20 cellular contexts compared by ENCODE assay signal in genomic region chr18:32343634-32344033, GRCh38.
"Had no signal": no experiment of that assay in that cellular context is flagged by ENCODE, and none has a peak within 500 bp of the region (broad histone marks: within the 10 kb centered on the region; RNA-seq: fewer than 3 reads in every experiment).

No MANE protein-coding gene starts in this region.

- DNase-seq: activated CD4-positive, alpha-beta memory T cell treated with anti-CD3 and anti-CD28 coated beads, Interleukin-2, amount 10 ng/mL, durations not matched to agents 7 days and 5 days; activated CD4-positive, alpha-beta T cell treated with anti-CD3 and anti-CD28 coated beads for 4 hours; activated gamma-delta T cell treated with Interleukin-2 at 50 U/mL for 16 hours; activated T-cell treated with anti-CD3 and anti-CD28 coated beads, Interleukin-2, amount 50 U/mL, for 72 hours; amniotic stem cell; cortex of kidney; effector CD4-positive, alpha-beta T cell; immature natural killer cell; midbrain; ovary; stimulated activated CD4-positive, alpha-beta T cell treated with anti-CD3 and anti-CD28 coated beads, Interleukin-12 subunit alpha, Interleukin-12 subunit beta, amount 100 ng/mL, for 4 hours; stimulated activated CD4-positive, alpha-beta T cell treated with anti-CD3 and anti-CD28 coated beads, Interleukin-2, amount 100 ng/mL, for 24 hours; stimulated activated naive B cell treated with anti-CD40 and anti-IgM and Interleukin-4, amounts not matched to agents 10 μg/mL and 1 μg/mL and 100 μg/mL, for 72 hours; substantia nigra; T-helper 17 cell had no signal

- H3K9me3 Mint-ChIP-seq: activated CD4-positive, alpha-beta memory T cell treated with anti-CD3 and anti-CD28 coated beads, Interleukin-2, amount 10 ng/mL, durations not matched to agents 7 days and 5 days; activated T-cell treated with anti-CD3 and anti-CD28 coated beads, Interleukin-2, amount 50 U/mL, for 72 hours; stimulated activated naive B cell treated with anti-CD40 and anti-IgM and Interleukin-4, amounts not matched to agents 10 μg/mL and 1 μg/mL and 100 μg/mL, for 72 hours; type B pancreatic cell had no signal

- H3K27me3 ChIP-seq: esophagus muscularis mucosa, ovary had no signal

- H3K9me3 ChIP-seq: esophagus muscularis mucosa, ovary had no signal

- ATAC-seq: activated T-cell treated with anti-CD3 and anti-CD28 coated beads, Interleukin-2, amount 50 U/mL, for 72 hours; stimulated activated naive B cell treated with anti-CD40 and anti-IgM and Interleukin-4, amounts not matched to agents 10 μg/mL and 1 μg/mL and 100 μg/mL, for 72 hours; T-helper 17 cell; WTC11 had no signal

- H3K4me3 Mint-ChIP-seq: activated CD4-positive, alpha-beta memory T cell treated with anti-CD3 and anti-CD28 coated beads, Interleukin-2, amount 10 ng/mL, durations not matched to agents 7 days and 5 days; activated naive CD8-positive, alpha-beta T cell; activated T-cell treated with anti-CD3 and anti-CD28 coated beads, Interleukin-2, amount 50 U/mL, for 72 hours; immature natural killer cell; neural crest cell; stimulated activated naive B cell treated with anti-CD40 and anti-IgM and Interleukin-4, amounts not matched to agents 10 μg/mL and 1 μg/mL and 100 μg/mL, for 72 hours; T-helper 17 cell; type B pancreatic cell; WTC11 had no signal

- H3K27ac ChIP-seq: esophagus muscularis mucosa, ovary had no signal

- H3K4me3 ChIP-seq: esophagus muscularis mucosa, ovary had no signal

- H3K36me3 Mint-ChIP-seq: activated naive CD8-positive, alpha-beta T cell; immature natural killer cell; stimulated activated naive B cell treated with anti-CD40 and anti-IgM and Interleukin-4, amounts not matched to agents 10 μg/mL and 1 μg/mL and 100 μg/mL, for 72 hours had no signal

- H3K4me1 Mint-ChIP-seq: activated CD4-positive, alpha-beta memory T cell treated with anti-CD3 and anti-CD28 coated beads, Interleukin-2, amount 10 ng/mL, durations not matched to agents 7 days and 5 days; immature natural killer cell; stimulated activated naive B cell treated with anti-CD40 and anti-IgM and Interleukin-4, amounts not matched to agents 10 μg/mL and 1 μg/mL and 100 μg/mL, for 72 hours; T-helper 17 cell had no signal

- H3K27ac Mint-ChIP-seq: activated CD4-positive, alpha-beta memory T cell treated with anti-CD3 and anti-CD28 coated beads, Interleukin-2, amount 10 ng/mL, durations not matched to agents 7 days and 5 days; activated naive CD8-positive, alpha-beta T cell; activated T-cell treated with anti-CD3 and anti-CD28 coated beads, Interleukin-2, amount 50 U/mL, for 72 hours; immature natural killer cell; stimulated activated naive B cell treated with anti-CD40 and anti-IgM and Interleukin-4, amounts not matched to agents 10 μg/mL and 1 μg/mL and 100 μg/mL, for 72 hours; T-helper 17 cell; type B pancreatic cell; WTC11 had no signal

- H3K27me3 Mint-ChIP-seq: type B pancreatic cell had no signal

- H3K36me3 ChIP-seq: esophagus muscularis mucosa, ovary had no signal
